Comparison of ENCODE assay signal across 28 cellular contexts in genomic region chr13:109151255-109151654, GRCh38.
DNase-seq lines count a peak whose midpoint lies in the region; ATAC-seq and TF ChIP-seq lines count a peak whose summit lies in the region.
"Had no signal": no experiment of that assay in that cellular context is flagged by ENCODE, and none has a peak within 500 bp of the region (broad histone marks: within the 10 kb centered on the region; RNA-seq: fewer than 3 reads in every experiment).

No MANE protein-coding gene starts in this region.

- H3F3A ChIP-seq in smooth muscle cell (ENCODE audit: low read depth) = no peaks in the 10 kb centered on the region

- H3K9me3 ChIP-seq in SK-N-MC (ENCODE audit: low read depth, low read length) (no peaks in the 10 kb centered on the region), smooth muscle cell (replicated peaks; ENCODE audit: low read depth) (no peaks in the 10 kb centered on the region)
- H3K9me3 ChIP-seq: MG63, neutrophil, prostate gland, right lobe of liver, thyroid gland had no signal

- TF ChIP-seq CTCF in smooth muscle cell (IDR thresholded peaks at IDR 0.05; ENCODE audit: borderline replicate concordance, insufficient read depth, poor library complexity, severe bottlenecking) = no peak

- H3K4me3 ChIP-seq in SK-N-MC (no peak overlapping the region), smooth muscle cell (no peak overlapping the region)
- H3K4me3 ChIP-seq: MG63, prostate gland, right lobe of liver, thyroid gland had no signal

- H3K4me1 ChIP-seq in smooth muscle cell (ENCODE audit: low read depth) = peaks cover 47% of the 10 kb centered on the region
- H3K4me1 ChIP-seq: prostate gland, right lobe of liver had no signal

- no peaks in the 10 kb centered on the region for H4K20me1 ChIP-seq in smooth muscle cell (ENCODE audit: low read depth)

- peak overlapping the region; percentile 67; the same call in 1 of the 2 replicates for H3K27ac ChIP-seq in SK-N-MC
- H3K27ac ChIP-seq in smooth muscle cell (ENCODE audit: low read depth) = peak overlapping the region; percentile 28
- H3K27ac ChIP-seq: brain microvascular endothelial cell, neutrophil, prostate gland, right lobe of liver, thyroid gland had no signal

- 67% methylated on average over 3 of the region's 3 CpGs for WGBS in smooth muscle cell (ENCODE audit: low lambda C conversion rate)

- no peaks in the 10 kb centered on the region for H3K36me3 ChIP-seq in SK-N-MC (ENCODE audit: insufficient read depth, low read length)
- no peaks in the 10 kb centered on the region for H3K36me3 ChIP-seq in smooth muscle cell (ENCODE audit: low read depth)
- H3K36me3 ChIP-seq: brain microvascular endothelial cell, MG63, neutrophil, prostate gland, right lobe of liver, thyroid gland had no signal

- peak; percentile 43 for DNase-seq in HCEC 1CT
- no peak for DNase-seq in SK-N-MC (ENCODE audit: low read depth, low spot score)
- DNase-seq in smooth muscle cell (lab: John Stamatoyannopoulos, UW; ENCODE audit: unreplicated experiment) = no peak
- no peak for DNase-seq in iPS-NIHi11 (ENCODE audit: low spot score)
- DNase-seq in NCI-H2029 (lab: John Stamatoyannopoulos, UW) = no peak
- no peak for DNase-seq in dedifferentiated amniotic fluid mesenchymal stem cell (ENCODE audit: extremely low spot score)
- DNase-seq: activated CD4-positive, alpha-beta T cell treated with anti-CD3 and anti-CD28 coated beads, Interleukin-2, amount 50 U/mL, for 4 hours; activated naive CD4-positive, alpha-beta T cell treated with Interleukin-2 at 50 U/mL for 16 hours; activated T-cell treated with anti-CD3 and anti-CD28 coated beads, Interleukin-2, amount 50 U/mL, for 72 hours; DMS79; GF-D8; H7; KBM-7; kidney; MG63; naive B cell; NCI-H1105; NCI-H187 treated with DMSO at 0.1 percent for 48 hours; NCI-H2171 treated with DMSO at 0.1 percent for 48 hours; NCI-H510A; right lobe of liver; stimulated activated CD4-positive, alpha-beta T cell treated with anti-CD3 and anti-CD28 coated beads, Interleukin-4, amount 100 ng/mL, for 1 hour; T-helper 2 cell; thyroid gland had no signal

- H3K4me2 ChIP-seq in smooth muscle cell = peak overlapping the region; percentile 27

- H3K79me2 ChIP-seq in smooth muscle cell (ENCODE audit: low read depth) = no peaks in the 10 kb centered on the region

- no peak overlapping the region for H2AFZ ChIP-seq in smooth muscle cell (ENCODE audit: low read depth)

- no peak overlapping the region for H3K9ac ChIP-seq in SK-N-MC (ENCODE audit: insufficient read length)
- peak overlapping the region; percentile 25 for H3K9ac ChIP-seq in smooth muscle cell (ENCODE audit: low read depth)

- no peaks in the 10 kb centered on the region for H3K27me3 ChIP-seq in smooth muscle cell (ENCODE audit: low read depth)
- H3K27me3 ChIP-seq: brain microvascular endothelial cell, MG63, neutrophil, right lobe of liver, thyroid gland had no signal

- peak; percentile 79 for ATAC-seq in esophagus mucosa
- ATAC-seq: activated T-cell treated with anti-CD3 and anti-CD28 coated beads, Interleukin-2, amount 50 U/mL, for 72 hours; right lobe of liver had no signal
